In genomic region chr9:37100317-37100716, GRCh38 we compare ENCODE assay signal across 1 cellular context.
TF ChIP-seq lines count a peak whose summit lies in the region.

No MANE protein-coding gene starts in this region.

TF ChIP-seq in H1, 55 proteins besides CTCF, POLR2A, EP300 and RAD21:
- TF ChIP-seq JUND (IDR thresholded peaks at IDR 0.05; ENCODE audit: low read length) (0 out of 2 replicates have a peak, but pooled peaks have one; percentile 42), RFX5 (IDR thresholded peaks at IDR 0.05; ENCODE audit: borderline replicate concordance, low read depth, low read length) (no peak)
TF ChIP-seq in H1: peak in this region for 1.
